23 cellular contexts compared by ENCODE assay signal in genomic region chr4:2828758-2829181, GRCh38. TPM values are rescaled to one million over a fixed set of nuclear protein-coding genes. Genes with fewer than 3 reads are reported as not detected.
DNase-seq lines count a peak whose midpoint lies in the region; ATAC-seq and TF ChIP-seq lines count a peak whose summit lies in the region.
"Had no signal": no experiment of that assay in that cellular context is flagged by ENCODE, and none has a peak within 500 bp of the region (broad histone marks: within the 10 kb centered on the region; RNA-seq: fewer than 3 reads in every experiment).

No MANE protein-coding gene starts in this region.

- no peak for TF ChIP-seq EP300 in SK-N-SH (IDR thresholded peaks at IDR 0.05; ENCODE audit: borderline replicate concordance in 1 of 2, low read depth in 1 of 2, low read length in 1 of 2)

- no peak overlapping the region for H2AFZ ChIP-seq in SK-N-SH (ENCODE audit: low read depth)
- no peak overlapping the region for H2AFZ ChIP-seq in GM23338
- H2AFZ ChIP-seq in neural progenitor cell (replicated peaks) = no peak overlapping the region

- POLR2A ChIA-PET in SK-N-SH (lab: Yijun Ruan, JAX) = no interaction called here

- H3K36me3 ChIP-seq in SK-N-SH (replicated peaks in 1 of 2; ENCODE audit: control insufficient read depth in 1 of 2, insufficient read depth in 2 of 2, low read length in 1 of 2) (peaks cover 0 to 24% of the 10 kb centered on the region in 2 experiments), GM23338 (ENCODE audit: insufficient read depth) (no peaks in the 10 kb centered on the region), endodermal cell (ENCODE audit: control insufficient read depth, insufficient read depth, low read length) (peaks cover 17% of the 10 kb centered on the region), neural progenitor cell (no peaks in the 10 kb centered on the region)

- H3K9ac ChIP-seq in SK-N-SH (no peak overlapping the region), endodermal cell (ENCODE audit: extremely low read depth, low read length, poor library complexity, severe bottlenecking) (no peak overlapping the region), neural progenitor cell (no peak overlapping the region)

- H3K36me3 Mint-ChIP-seq in GM23338 (ENCODE audit: low read depth) (peaks cover 40% of the 10 kb centered on the region), endodermal cell (ENCODE audit: low read depth) (peaks cover 55% of the 10 kb centered on the region), neural progenitor cell (peaks cover 10% of the 10 kb centered on the region), mesothelial cell of epicardium (peaks cover 30% of the 10 kb centered on the region)

- no peaks in the 10 kb centered on the region for H3K4me1 Mint-ChIP-seq in GM23338
- H3K4me1 Mint-ChIP-seq in endodermal cell = no peaks in the 10 kb centered on the region
- H3K4me1 Mint-ChIP-seq in neural progenitor cell = no peaks in the 10 kb centered on the region
- no peaks in the 10 kb centered on the region for H3K4me1 Mint-ChIP-seq in mesothelial cell of epicardium

- no peak overlapping the region for H3K4me3 ChIP-seq in SK-N-SH (ENCODE audit: low read depth in 2 of 2, low read length in 1 of 2)
- H3K4me3 ChIP-seq in GM23338 = no peak overlapping the region
- H3K4me3 ChIP-seq in endodermal cell (ENCODE audit: low read length) = no peak overlapping the region
- no peak overlapping the region for H3K4me3 ChIP-seq in neural progenitor cell
- H3K4me3 ChIP-seq: adrenal gland, stomach, transverse colon had no signal

- peaks cover 3% of the 10 kb centered on the region; the same call in 2 of the 3 replicates for H3K9me3 Mint-ChIP-seq in GM23338
- no peaks in the 10 kb centered on the region for H3K9me3 Mint-ChIP-seq in endodermal cell
- no peaks in the 10 kb centered on the region for H3K9me3 Mint-ChIP-seq in neural progenitor cell
- no peaks in the 10 kb centered on the region for H3K9me3 Mint-ChIP-seq in mesothelial cell of epicardium

- 92% methylated on average over 17 of the region's 17 CpGs for WGBS in SK-N-SH (ENCODE audit: low lambda C conversion rate)
- WGBS in endodermal cell (ENCODE audit: insufficient coverage in 1 of 2, insufficient read length in 1 of 2), 2 experiments = 93 to 96% methylated on average over 17 of the region's 17 CpGs

- no peak overlapping the region for H3K4me2 ChIP-seq in SK-N-SH
- no peak overlapping the region for H3K4me2 ChIP-seq in GM23338
- H3K4me2 ChIP-seq in neural progenitor cell = no peak overlapping the region

- H3K27me3 Mint-ChIP-seq in GM23338 (ENCODE audit: insufficient read depth, low read depth, poor library complexity) (peaks cover 2% of the 10 kb centered on the region), endodermal cell (ENCODE audit: insufficient read depth) (no peaks in the 10 kb centered on the region), neural progenitor cell (ENCODE audit: insufficient read depth, low read depth) (no peaks in the 10 kb centered on the region), mesothelial cell of epicardium (ENCODE audit: low read depth) (no peaks in the 10 kb centered on the region)

- H3K9me3 ChIP-seq in SK-N-SH = no peaks in the 10 kb centered on the region
- no peaks in the 10 kb centered on the region for H3K9me3 ChIP-seq in endodermal cell (ENCODE audit: control insufficient read depth, low read length)
- no peaks in the 10 kb centered on the region for H3K9me3 ChIP-seq in neural progenitor cell (ENCODE audit: low read depth)
- H3K9me3 ChIP-seq: adrenal gland, neutrophil, stomach, transverse colon had no signal

- H4K20me1 ChIP-seq in SK-N-SH (ENCODE audit: insufficient read depth) (no peaks in the 10 kb centered on the region), GM23338 (replicated peaks; ENCODE audit: insufficient read depth) (no peaks in the 10 kb centered on the region), neural progenitor cell (ENCODE audit: low read depth) (no peaks in the 10 kb centered on the region)

- H3K4me3 Mint-ChIP-seq in GM23338 = no peak overlapping the region
- H3K4me3 Mint-ChIP-seq in endodermal cell = no peak overlapping the region
- H3K4me3 Mint-ChIP-seq in neural progenitor cell = no peak overlapping the region
- H3K4me3 Mint-ChIP-seq in mesothelial cell of epicardium = no peak overlapping the region
- H3K4me3 Mint-ChIP-seq: activated T-cell treated with anti-CD3 and anti-CD28 coated beads, Interleukin-2, amount 50 U/mL, for 72 hours had no signal

- 0 out of 2 replicates have a peak overlapping the region, but pooled peaks have one; percentile 46 for H3K27ac Mint-ChIP-seq in GM23338
- peak overlapping the region; percentile 26 for H3K27ac Mint-ChIP-seq in endodermal cell
- H3K27ac Mint-ChIP-seq in neural progenitor cell = peak overlapping the region; percentile 13
- no peak overlapping the region for H3K27ac Mint-ChIP-seq in mesothelial cell of epicardium
- H3K27ac Mint-ChIP-seq: activated T-cell treated with anti-CD3 and anti-CD28 coated beads, Interleukin-2, amount 50 U/mL, for 72 hours had no signal

- H3K27ac ChIP-seq in SK-N-SH (ENCODE audit: low read depth in 2 of 2, low read length in 1 of 2) (no peak overlapping the region), GM23338 (ENCODE audit: low read depth) (no peak overlapping the region), endodermal cell (ENCODE audit: low read depth, low read length) (no peak overlapping the region), neural progenitor cell (no peak overlapping the region)
- H3K27ac ChIP-seq: 22Rv1, adrenal gland, neutrophil, stomach, transverse colon had no signal

- H3K27me3 ChIP-seq in SK-N-SH (ENCODE audit: insufficient read depth) (no peaks in the 10 kb centered on the region), GM23338 (ENCODE audit: insufficient read depth) (no peaks in the 10 kb centered on the region), endodermal cell (ENCODE audit: control insufficient read depth, insufficient read depth, low read length, poor library complexity, severe bottlenecking) (no peaks in the 10 kb centered on the region), neural progenitor cell (no peaks in the 10 kb centered on the region)
- H3K27me3 ChIP-seq: adrenal gland, neutrophil, stomach, transverse colon had no signal

- TF ChIP-seq RAD21 in SK-N-SH (IDR thresholded peaks at IDR 0.05; ENCODE audit: low read length) = no peak

- ATAC-seq in SK-N-SH treated with all-trans-retinoic acid at 6 μM for 48 hours = no peak
- no peak for ATAC-seq in GM23338
- ATAC-seq in GM21576 (IDR thresholded peaks at IDR 0.05; ENCODE audit: unreplicated experiment) = no peak
- ATAC-seq: activated T-cell treated with anti-CD3 and anti-CD28 coated beads, Interleukin-2, amount 50 U/mL, for 72 hours; left lobe of liver had no signal

- peak; percentile 12 for DNase-seq in SK-N-SH
- DNase-seq in GM23338 (ENCODE audit: low spot score) = no peak
- DNase-seq in endodermal cell = no peak
- DNase-seq in neural progenitor cell (ENCODE audit: low spot score) = no peak
- no peak for DNase-seq in mesothelial cell of epicardium (ENCODE audit: low spot score in 2 of 2, unreplicated experiment in 2 of 2)
- DNase-seq in mesenteric fat pad (ENCODE audit: low spot score) = no peak
- DNase-seq: activated CD4-positive, CD25-positive, alpha-beta regulatory T cell; activated T-cell treated with anti-CD3 and anti-CD28 coated beads, Interleukin-2, amount 50 U/mL, for 72 hours; DMS53; GF-D8; KG1; NCI-H2171 treated with DMSO at 0.1 percent for 48 hours; NCI-H524 treated with DMSO at 0.1 percent for 48 hours; stimulated activated CD4-positive, alpha-beta T cell treated with anti-CD3 and anti-CD28 coated beads, Interleukin-12 subunit alpha, Interleukin-12 subunit beta, amount 100 ng/mL, for 4 hours; stomach; T1000; transverse colon had no signal

- TF ChIP-seq CTCF in SK-N-SH (IDR thresholded peaks at IDR 0.05) (no peak), GM23338 (conservative IDR thresholded peaks at IDR 0.05; ENCODE audit: low read depth in 2 of 2) (no peak), endodermal cell (conservative IDR thresholded peaks at IDR 0.05) (no peak), neural progenitor cell (IDR thresholded peaks at IDR 0.05) (no peak), mesothelial cell of epicardium (IDR thresholded peaks at IDR 0.05; ENCODE audit: unreplicated experiment) (no peak)

- H3K79me2 ChIP-seq in SK-N-SH (ENCODE audit: insufficient read depth) (no peaks in the 10 kb centered on the region), GM23338 (replicated peaks; ENCODE audit: insufficient read depth) (no peaks in the 10 kb centered on the region), neural progenitor cell (ENCODE audit: low read depth) (no peaks in the 10 kb centered on the region)

- no peaks in the 10 kb centered on the region for H3F3A ChIP-seq in SK-N-SH (replicated peaks; ENCODE audit: insufficient read depth)
- H3F3A ChIP-seq in GM23338 (replicated peaks; ENCODE audit: low read depth) = 0 out of 2 replicates have a peak, but pooled peaks cover 7% of the 10 kb centered on the region
- H3F3A ChIP-seq in neural progenitor cell (ENCODE audit: low read depth) = no peaks in the 10 kb centered on the region

- H3K9me2 ChIP-seq in SK-N-SH (no peaks in the 10 kb centered on the region), GM23338 (ENCODE audit: insufficient read depth) (no peaks in the 10 kb centered on the region)

- H3K4me1 ChIP-seq in SK-N-SH (ENCODE audit: control insufficient read depth in 1 of 2, insufficient read depth in 2 of 2, low read depth in 1 of 2, low read length in 1 of 2) = no peaks in the 10 kb centered on the region; a peak in 1 of 4 replicates
- no peaks in the 10 kb centered on the region for H3K4me1 ChIP-seq in GM23338 (ENCODE audit: insufficient read depth)
- H3K4me1 ChIP-seq in endodermal cell (ENCODE audit: control insufficient read depth, insufficient read depth, low read length) = no peaks in the 10 kb centered on the region
- no peaks in the 10 kb centered on the region for H3K4me1 ChIP-seq in neural progenitor cell
- H3K4me1 ChIP-seq: adrenal gland, stomach, transverse colon had no signal

- CTCF ChIA-PET in SK-N-SH (lab: Yijun Ruan, JAX) = no interaction called here

RNA-seq across cellular contexts. Expression of gene ADD1, which starts 14.9 kb away (rescaled TPM):
- polyA plus RNA-seq in SK-N-SH (2012; rRNA removed) (97.0 and 155 TPM in 2 replicates), GM23338 (2016; fragmentation: Nextera tagmentation; extraction: Ambion mirVana) (119 and 126 TPM in 2 replicates)
- 100 and 114 TPM in 2 replicates for polyA plus RNA-seq in SK-N-SH (2012; cell fraction: cytosol; rRNA removed)
- 317 and 506 TPM in 2 replicates for polyA plus RNA-seq in SK-N-SH (2012; cell fraction: nucleus; rRNA removed)
- 126 and 144 TPM in 2 replicates for total RNA-seq in GM23338 (2014; rRNA removed; shearing (Covaris generic))
- total RNA-seq in endodermal cell (100 to 1,000 TPM; 231 to 257 TPM), neural progenitor cell (ENCODE audit: low replicate concordance) (131 and 140 TPM in 2 replicates), mesothelial cell of epicardium (277 to 297 TPM (median 287 TPM) in 3 replicates), mesenteric fat pad (272 TPM)
- polyA plus RNA-seq in endodermal cell (2013, experiment 1 of 2) = 244 TPM
- polyA plus RNA-seq in endodermal cell (2013, experiment 2 of 2) = 230 TPM

RNA-seq across cellular contexts. Expression of gene SH3BP2, which starts 35.9 kb away (rescaled TPM):
- polyA plus RNA-seq in SK-N-SH (2012; rRNA removed) (25.2 and 26.8 TPM in 2 replicates), GM23338 (2016; fragmentation: Nextera tagmentation; extraction: Ambion mirVana) (15.2 and 22.2 TPM in 2 replicates)
- polyA plus RNA-seq in SK-N-SH (2012; cell fraction: cytosol; rRNA removed) = 5.6 and 8.5 TPM in 2 replicates
- 132 and 143 TPM in 2 replicates for polyA plus RNA-seq in SK-N-SH (2012; cell fraction: nucleus; rRNA removed)
- total RNA-seq in GM23338 (2014; rRNA removed; shearing (Covaris generic)) = 29.9 and 43.9 TPM in 2 replicates
- total RNA-seq in endodermal cell (10 to 100 TPM; 40.5 to 43.8 TPM), neural progenitor cell (ENCODE audit: low replicate concordance) (11.8 and 30.8 TPM in 2 replicates), mesothelial cell of epicardium (72.9 to 79.0 TPM (median 76.7 TPM) in 3 replicates), mesenteric fat pad (63.9 TPM)
- 28.2 TPM for polyA plus RNA-seq in endodermal cell (2013, experiment 1 of 2)
- polyA plus RNA-seq in endodermal cell (2013, experiment 2 of 2) = 21.3 TPM
